8 cellular contexts compared by ENCODE assay signal in the genomic region with DNA sequence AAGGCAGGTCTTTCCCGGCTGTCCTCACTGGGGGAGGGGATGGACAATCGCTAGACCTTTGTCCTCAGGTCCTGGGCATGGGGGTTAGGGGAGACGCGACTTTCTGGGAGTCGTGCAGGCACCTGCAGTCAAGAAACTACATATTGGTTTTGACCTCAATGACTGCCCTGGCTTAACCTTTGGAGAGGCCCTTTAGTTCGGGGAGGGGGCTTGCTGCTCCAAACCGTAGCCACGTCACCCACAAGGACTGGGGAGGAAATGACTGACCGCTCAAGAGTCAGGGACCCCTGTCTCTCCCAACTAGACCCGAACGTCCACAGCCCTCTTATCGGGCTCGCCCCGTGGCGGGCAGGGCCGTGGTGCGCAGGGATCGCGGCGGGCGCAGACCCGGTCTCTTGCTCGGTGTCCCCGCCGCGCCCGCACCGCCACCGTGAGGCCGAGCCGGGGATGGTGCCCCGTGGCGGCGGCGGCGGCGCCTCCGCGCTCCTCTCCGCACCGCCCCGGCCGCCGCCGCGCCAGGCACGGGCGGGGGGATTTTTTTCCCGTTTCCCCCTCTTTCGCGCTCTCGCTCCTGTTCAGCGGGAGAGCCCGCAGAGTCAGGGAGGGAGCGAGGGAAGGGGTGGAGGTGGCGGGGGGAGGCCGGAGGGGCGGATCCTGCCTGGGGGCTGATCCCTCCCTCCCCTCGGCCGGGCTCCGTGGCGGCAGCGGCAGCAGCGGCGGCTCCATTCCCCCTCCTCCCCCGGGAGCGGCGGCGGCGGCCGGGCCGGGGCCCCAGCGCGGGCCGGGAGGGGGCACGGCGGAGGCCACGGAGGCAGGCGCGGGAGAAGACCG. TPM values are rescaled to one million over a fixed set of nuclear protein-coding genes. Genes with fewer than 3 reads are reported as not detected.
DNase-seq lines count a peak whose midpoint lies in the region; ATAC-seq lines count a peak whose summit lies in the region.

A gene (plus strand): TSS at position 696 of the 831 bp plus-strand sequence. CDS start 3,579 bp downstream, outside the sequence.

- ATAC-seq in HG03460 (IDR thresholded peaks at IDR 0.05; ENCODE audit: unreplicated experiment) = peak; percentile 52
- peak; percentile 70 for ATAC-seq in activated CD8-positive, alpha-beta T cell treated with anti-CD3 and anti-CD28 coated beads, Interleukin-2, amount 10 ng/mL, durations not matched to agents 7 days and 5 days

- peaks cover 29% of the 10 kb centered on the region for H3K36me3 Mint-ChIP-seq in activated CD8-positive, alpha-beta T cell treated with anti-CD3 and anti-CD28 coated beads, Interleukin-2, amount 10 ng/mL, durations not matched to agents 7 days and 5 days (ENCODE audit: low read depth)

- peaks cover 2% of the 10 kb centered on the region for H3K27me3 Mint-ChIP-seq in activated CD8-positive, alpha-beta T cell treated with anti-CD3 and anti-CD28 coated beads, Interleukin-2, amount 10 ng/mL, durations not matched to agents 7 days and 5 days (ENCODE audit: low read depth)

- H3K27ac Mint-ChIP-seq in activated CD8-positive, alpha-beta T cell treated with anti-CD3 and anti-CD28 coated beads, Interleukin-2, amount 10 ng/mL, durations not matched to agents 7 days and 5 days = peak within 1 kb of the TSS; percentile 94

- CTCF ChIA-PET in activated CD8-positive, alpha-beta T cell treated with anti-CD3 and anti-CD28 coated beads, Interleukin-2, amount 10 ng/mL, durations not matched to agents 7 days and 5 days (lab: Charles Lee) = interaction anchor here (0.9 to 2.2 kb wide), 8 partner anchors 12 to 168 kb away, joined by 3 to 15 read pairs (median 8); a partner anchor contains a TSS

- H3K9me3 Mint-ChIP-seq in activated CD8-positive, alpha-beta T cell treated with anti-CD3 and anti-CD28 coated beads, Interleukin-2, amount 10 ng/mL, durations not matched to agents 7 days and 5 days (ENCODE audit: insufficient read depth) = no peaks in the 10 kb centered on the region

- H3K4me3 Mint-ChIP-seq in activated CD8-positive, alpha-beta T cell treated with anti-CD3 and anti-CD28 coated beads, Interleukin-2, amount 10 ng/mL, durations not matched to agents 7 days and 5 days = peak within 1 kb of the TSS; percentile 84

- peaks cover 38% of the 10 kb centered on the region for H3K4me1 Mint-ChIP-seq in activated CD8-positive, alpha-beta T cell treated with anti-CD3 and anti-CD28 coated beads, Interleukin-2, amount 10 ng/mL, durations not matched to agents 7 days and 5 days (ENCODE audit: low read depth)

- POLR2A ChIA-PET in activated CD8-positive, alpha-beta T cell treated with anti-CD3 and anti-CD28 coated beads, Interleukin-2, amount 10 ng/mL, durations not matched to agents 7 days and 5 days (lab: Charles Lee) = interaction anchor here (0.9 to 2.9 kb wide), 3 partner anchors 9 to 168 kb away, joined by 3 to 17 read pairs (median 15); a partner anchor contains a TSS

- DNase-seq in AML-193 (lab: John Stamatoyannopoulos, UW) (peak; percentile 77 to 79), GM19238 (ENCODE audit: insufficient read length, low spot score) (peak; percentile 74), NCI-H82 (lab: John Stamatoyannopoulos, UW) (peak; percentile 89), lung microvascular endothelial cell (ENCODE audit: low read depth in 2 of 2) (peak; percentile 74 to 82)
- DNase-seq in activated CD8-positive, alpha-beta T cell treated with anti-CD3 and anti-CD28 coated beads, Interleukin-2, amount 10 ng/mL, durations not matched to agents 7 days and 5 days = peak; percentile 76
- peak; percentile 52 for DNase-seq in effector CD8-positive, alpha-beta T cell (lab: John Stamatoyannopoulos, UW)
- DNase-seq in stimulated activated CD4-positive, alpha-beta T cell treated with anti-CD3 and anti-CD28 coated beads, TNF-alpha, amount 100 ng/mL, for 24 hours (ENCODE audit: low read depth in 3 of 3) = peak; percentile 46 to 70 (median 53)

RNA-seq across cellular contexts. Expression of the gene that starts here (rescaled TPM):
- total RNA-seq in activated CD8-positive, alpha-beta T cell treated with anti-CD3 and anti-CD28 coated beads, Interleukin-2, amount 10 ng/mL, durations not matched to agents 7 days and 5 days = 10 to 100 TPM; 17.5 to 19.4 TPM
- total RNA-seq in lung microvascular endothelial cell = 4.6 and 7.7 TPM in 2 replicates

Comparison
In these comparisons a context has a peak if more than half of its experiments do, and no peak if none do; other contexts are left out.
1. Peak in every context shown above with its lines: DNase-seq and ATAC-seq.